Comparison of ENCODE assay signal across 8 cellular contexts in genomic region chrX:149504915-149505651, GRCh38. TPM values are rescaled to one million over a fixed set of nuclear protein-coding genes. Genes with fewer than 3 reads are reported as not detected.
DNase-seq lines count a peak whose midpoint lies in the region; ATAC-seq and TF ChIP-seq lines count a peak whose summit lies in the region.

TSS of gene IDS (minus strand) at chrX:149505306. CDS start at chrX:149505137, 169 bp downstream.

- in situ Hi-C loops in ACHN (cut with HindIII; ENCODE audit: low pct_ligation_motif_present, low pct_unique_long_range_greater_than_20kb, low sequenced_read_pairs), result no loop called here

- TF ChIP-seq POLR2A in breast epithelium (IDR thresholded peaks at IDR 0.05), result peak; percentile 86

- ATAC-seq in GM18868 (IDR thresholded peaks at IDR 0.05; ENCODE audit: unreplicated experiment), result peak; percentile 72
- ATAC-seq in HG03103 (IDR thresholded peaks at IDR 0.05; ENCODE audit: low read depth, unreplicated experiment), result peak; percentile 60

- peaks cover 0 to 33% of the 10 kb centered on the region in 2 donors for H3K27me3 ChIP-seq in breast epithelium

- H3K27ac ChIP-seq in VCaP (peak within 1 kb of the TSS; percentile 66), breast epithelium (peak within 1 kb of the TSS; percentile 86 to 93), skin epidermis (peak within 1 kb of the TSS; percentile 58 to 94 (median 88))

- H3K9me3 ChIP-seq in breast epithelium, result no peaks in the 10 kb centered on the region

- TF ChIP-seq CTCF in VCaP (conservative IDR thresholded peaks at IDR 0.05), result no peak; the same call in 1 of the 2 replicates
- no peak for TF ChIP-seq CTCF in breast epithelium (IDR thresholded peaks at IDR 0.05)

- intact Hi-C loops in breast epithelium (cut with DNase I; ENCODE audit: low total_unique reads), result no loop called here

- H3K4me1 ChIP-seq in breast epithelium, result no peaks in the 10 kb centered on the region

- H3K36me3 ChIP-seq in breast epithelium, result no peaks in the 10 kb centered on the region

- DNase-seq in ACHN (peak; percentile 80), NCI-H2196 treated with DMSO at 0.1 percent for 48 hours (lab: John Stamatoyannopoulos, UW; ENCODE audit: unreplicated experiment) (peak; percentile 45), breast epithelium (ENCODE audit: low spot score in 2 of 2) (peak; percentile 86 to 88), iPS-NIHi11 (ENCODE audit: low spot score) (peak; percentile 87)

- peak within 1 kb of the TSS; percentile 66 to 77 (median 70) for H3K4me3 ChIP-seq in breast epithelium
- H3K4me3 ChIP-seq in skin epidermis, result peak within 1 kb of the TSS; percentile 36 to 57 (median 51)

RNA-seq across cellular contexts. Expression of gene IDS, which starts in this region (rescaled TPM):
- total RNA-seq in breast epithelium, result 10 to 100 TPM; 61.0 to 72.0 (median 61.8) TPM

Comparison
In these comparisons a context has a peak if more than half of its experiments do, and no peak if none do; other contexts are left out.
1. Peak in every context shown above with its lines: DNase-seq, ATAC-seq, H3K4me3 ChIP-seq and H3K27ac ChIP-seq.